ENCODE assay signal across 24 cellular contexts in the genomic region with DNA sequence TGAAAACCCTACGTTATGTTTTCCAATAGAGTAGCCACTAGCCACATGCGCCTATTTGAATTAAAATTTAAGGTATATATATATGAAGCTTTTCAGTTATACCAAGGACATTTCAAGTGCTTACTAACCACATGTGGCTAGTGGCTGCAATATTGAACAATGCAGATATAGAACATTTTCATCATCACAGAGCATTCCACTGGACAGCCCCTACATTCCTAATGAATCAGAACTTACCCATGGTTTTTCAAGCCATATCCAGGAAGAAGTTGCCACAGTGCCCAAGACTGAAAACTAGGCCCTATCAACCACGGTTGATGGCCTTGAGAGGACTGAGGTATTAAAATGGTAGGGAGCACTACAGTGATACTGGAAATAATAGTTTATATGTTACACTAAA. TPM values are rescaled to one million over a fixed set of nuclear protein-coding genes. Genes with fewer than 3 reads are reported as not detected.
DNase-seq lines count a peak whose midpoint lies in the region; ATAC-seq, FAIRE-seq and TF ChIP-seq lines count a peak whose summit lies in the region.
"Had no signal": no experiment of that assay in that cellular context is flagged by ENCODE, and none has a peak within 500 bp of the region (broad histone marks: within the 10 kb centered on the region; RNA-seq: fewer than 3 reads in every experiment).

No MANE protein-coding gene starts in this region.

- no peak overlapping the region for H3K4me3 ChIP-seq in astrocyte of the spinal cord (ENCODE audit: low read depth, low read length)
- H3K4me3 ChIP-seq in Karpas-422 (ENCODE audit: low read length) = no peak overlapping the region
- H3K4me3 ChIP-seq: K562, ovary, PC-9, right lobe of liver, suprapubic skin had no signal

- in situ Hi-C loops in astrocyte of the spinal cord (cut with HindIII; ENCODE audit: low sequenced_read_pairs) = no loop called here

- no peaks in the 10 kb centered on the region for H3K79me2 ChIP-seq in Karpas-422 (ENCODE audit: low read length)

- H3K36me3 ChIP-seq in Karpas-422 (ENCODE audit: insufficient read depth, low read length) = no peaks in the 10 kb centered on the region
- H3K36me3 ChIP-seq: ovary had no signal

- TF ChIP-seq POLR2A in H54 (IDR thresholded peaks at IDR 0.05; ENCODE audit: low read depth, low read length) = no peak

- no peaks in the 10 kb centered on the region for H4K20me1 ChIP-seq in Karpas-422 (ENCODE audit: insufficient read depth, low read depth, low read length)

- no peak overlapping the region for H3K9ac ChIP-seq in Karpas-422 (ENCODE audit: low read length)

- no peaks in the 10 kb centered on the region for H3K9me3 ChIP-seq in Karpas-422 (ENCODE audit: low read length)
- H3K9me3 ChIP-seq: ovary, right lobe of liver, suprapubic skin had no signal

- ATAC-seq in HG02642 (IDR thresholded peaks at IDR 0.05; ENCODE audit: poor library complexity, unreplicated experiment) (peak; percentile 12), left lobe of liver (no peak)
- ATAC-seq: activated T-cell treated with anti-CD3 and anti-CD28 coated beads, Interleukin-2, amount 50 U/mL, for 72 hours; K562; right lobe of liver had no signal

- FAIRE-seq in H54 (lab: Jason Lieb, UNC) = no peak
- FAIRE-seq: TTC549 had no signal

- no peak overlapping the region for H3K4me2 ChIP-seq in Karpas-422 (ENCODE audit: low read depth, low read length, poor library complexity, severe bottlenecking)
- H3K4me2 ChIP-seq: PC-9 had no signal

- DNase-seq in ELR (ENCODE audit: low read depth) = peak; percentile 52
- DNase-seq in astrocyte of the spinal cord (ENCODE audit: low read depth, low spot score) = peak; percentile 29
- DNase-seq in kidney tubule cell (ENCODE audit: low spot score) = peak; percentile 27
- no peak for DNase-seq in Karpas-422
- DNase-seq in H54 (ENCODE audit: insufficient read length, low spot score) = no peak
- DNase-seq in NOMO-1 (lab: John Stamatoyannopoulos, UW; ENCODE audit: unreplicated experiment in 2 of 2) = no peak
- no peak for DNase-seq in left lobe of liver (ENCODE audit: low spot score)
- DNase-seq: ACHN; activated CD4-positive, alpha-beta T cell treated with anti-CD3 and anti-CD28 coated beads for 36 hours; activated T-cell treated with anti-CD3 and anti-CD28 coated beads, Interleukin-2, amount 50 U/mL, for 72 hours; DMS 273 treated with DMSO at 0.1 percent for 48 hours; GF-D8; kidney glomerular epithelial cell; naive B cell; NCI-H1694; NCI-H226; ovary; PC-9; right lobe of liver; SIG-M5 had no signal

- no peak for TF ChIP-seq CTCF in astrocyte of the spinal cord (IDR thresholded peaks at IDR 0.05; ENCODE audit: low read depth, low read length)

- no peak overlapping the region for H3K27ac ChIP-seq in Karpas-422 (ENCODE audit: low read length)
- H3K27ac ChIP-seq: ovary, PC-9, right lobe of liver, suprapubic skin had no signal

- H3K9me2 ChIP-seq in Karpas-422 (replicated peaks; ENCODE audit: insufficient read depth, low read length) = no peaks in the 10 kb centered on the region

- no peaks in the 10 kb centered on the region for H3K4me1 ChIP-seq in Karpas-422 (ENCODE audit: low read length)
- H3K4me1 ChIP-seq: right lobe of liver, suprapubic skin had no signal

- H3K27me3 ChIP-seq in Karpas-422 (ENCODE audit: low read length) = no peaks in the 10 kb centered on the region
- H3K27me3 ChIP-seq: ovary, right lobe of liver, suprapubic skin had no signal

- H2AFZ ChIP-seq in Karpas-422 (ENCODE audit: low read length) = no peak overlapping the region
- H2AFZ ChIP-seq: PC-9 had no signal

RNA-seq across cellular contexts. Expression of gene NEK1, which starts 29.7 kb away (rescaled TPM):
- total RNA-seq in Karpas-422 (2014; rRNA removed; shearing (Covaris generic); ENCODE audit: low replicate concordance) = 7.0 and 9.4 TPM in 2 replicates
- total RNA-seq in left lobe of liver = 5.1 TPM

RNA-seq across cellular contexts. Expression of gene CLCN3, which starts 37.7 kb away (rescaled TPM):
- 35.8 and 38.5 TPM in 2 replicates for total RNA-seq in Karpas-422 (2014; rRNA removed; shearing (Covaris generic); ENCODE audit: low replicate concordance)
- total RNA-seq in left lobe of liver = 21.7 TPM

Comparison
In these comparisons a context has a peak if more than half of its experiments do, and no peak if none do; other contexts are left out.
1. DNase-seq: peak in ELR (single experiment), astrocyte of the spinal cord (single experiment) and kidney tubule cell (single experiment); none in Karpas-422 (single experiment), H54 (single experiment), NOMO-1 (0 of 2) and left lobe of liver (single experiment).